In the genomic region with DNA sequence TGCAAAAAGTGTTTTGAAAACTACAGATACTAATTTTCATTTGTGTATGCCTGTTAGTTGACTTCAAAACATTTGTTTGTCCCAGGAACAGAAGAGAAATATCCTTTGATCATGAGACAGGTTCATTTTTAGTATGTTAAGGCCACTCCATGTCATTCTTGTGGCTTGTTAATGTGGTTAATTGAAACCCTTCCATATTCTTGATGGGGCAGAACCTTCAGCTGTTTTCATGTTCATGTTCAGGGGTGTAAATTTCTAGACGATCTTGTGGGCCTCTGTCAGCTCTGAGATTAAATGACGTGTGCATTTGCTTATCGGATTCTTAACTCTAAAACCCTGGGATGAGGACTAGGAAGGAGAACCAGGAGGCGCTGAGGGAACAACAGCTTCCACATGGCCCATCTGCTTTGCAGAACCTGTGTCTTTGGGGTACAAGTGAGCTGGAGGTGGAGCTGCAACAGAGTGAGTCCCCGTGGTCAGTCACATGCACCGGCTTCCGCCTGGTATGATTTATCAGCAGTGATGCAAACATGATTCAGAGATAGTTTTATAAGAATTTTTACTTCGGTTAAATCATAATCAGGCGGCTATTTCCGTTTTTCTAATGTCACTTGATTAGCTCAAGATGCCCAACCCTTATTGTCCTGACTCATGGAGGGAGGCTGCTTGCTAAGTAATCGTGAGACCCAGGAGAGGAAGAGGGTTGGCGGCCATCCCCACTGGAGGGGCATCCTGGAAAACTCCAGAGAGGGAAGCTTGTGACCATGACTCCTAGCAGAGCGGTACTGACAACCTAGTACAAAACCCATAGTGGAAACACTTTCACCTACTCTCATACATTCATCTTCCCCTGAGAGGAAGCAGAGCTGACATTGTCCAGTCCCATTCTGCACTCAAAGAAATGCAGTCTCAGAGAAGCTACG, we compare ENCODE assay signal across 9 cellular contexts.
DNase-seq lines count a peak whose midpoint lies in the region; ATAC-seq, FAIRE-seq and TF ChIP-seq lines count a peak whose summit lies in the region.
"Had no signal": no experiment of that assay in that cellular context is flagged by ENCODE, and none has a peak within 500 bp of the region (broad histone marks: within the 10 kb centered on the region; RNA-seq: fewer than 3 reads in every experiment).

No MANE protein-coding gene starts in this region.

- H2AFZ ChIP-seq in PC-3 (ENCODE audit: low read length), result no peak overlapping the region
- H2AFZ ChIP-seq in endothelial cell of umbilical vein (ENCODE audit: low read depth, low read length), result no peak overlapping the region

- peak overlapping the region in 1 of 10 donors; percentile 8 for H3K4me3 Mint-ChIP-seq in naive thymus-derived CD4-positive, alpha-beta T cell
- H3K4me3 Mint-ChIP-seq: CD8-positive, alpha-beta memory T cell had no signal

- peaks cover 0 to 44% (median 0%) of the 10 kb centered on the region in 5 donors for H3K36me3 Mint-ChIP-seq in naive thymus-derived CD4-positive, alpha-beta T cell
- H3K36me3 Mint-ChIP-seq: CD8-positive, alpha-beta memory T cell had no signal

- peaks cover 23% of the 10 kb centered on the region for H4K20me1 ChIP-seq in PC-3 (ENCODE audit: low read length)
- peaks cover 6% of the 10 kb centered on the region for H4K20me1 ChIP-seq in endothelial cell of umbilical vein (replicated peaks; ENCODE audit: control insufficient read depth, extremely low read depth, insufficient read depth, low read length)

- no peak overlapping the region for H3K27ac Mint-ChIP-seq in naive thymus-derived CD4-positive, alpha-beta T cell

- H3K27me3 ChIP-seq in PC-3 (ENCODE audit: low read length), result no peaks in the 10 kb centered on the region
- no peaks in the 10 kb centered on the region for H3K27me3 ChIP-seq in endothelial cell of umbilical vein (ENCODE audit: control insufficient read depth in 2 of 2, insufficient read depth in 2 of 2, low read length in 2 of 2)
- H3K27me3 ChIP-seq in naive thymus-derived CD4-positive, alpha-beta T cell (ENCODE audit: control insufficient read depth in 2 of 2, insufficient read depth in 2 of 2, low read length in 2 of 2), result no peaks in the 10 kb centered on the region

- H3K9ac ChIP-seq in PC-3 (ENCODE audit: low read length) (0 out of 2 replicates have a peak overlapping the region, but pooled peaks have one; percentile 43), endothelial cell of umbilical vein (replicated peaks; ENCODE audit: extremely low read depth, insufficient read depth, low read length) (peak overlapping the region; percentile 53)

- CTCF ChIA-PET in PC-3 (lab: Charles Lee), result interaction anchor here (0.7 kb wide), 1 partner anchor 12 kb away, joined by 3 read pairs; no protein-coding TSS in a partner anchor
- CTCF ChIA-PET in endothelial cell of umbilical vein (lab: Charles Lee), result interaction anchor here (0.8 to 3.0 kb wide), 19 partner anchors 9 to 166 kb away, joined by 3 to 19 read pairs (median 5); no protein-coding TSS in a partner anchor
- CTCF ChIA-PET in naive thymus-derived CD4-positive, alpha-beta T cell (lab: Charles Lee), result no interaction called here

- H3K9me2 ChIP-seq in PC-3 (replicated peaks; ENCODE audit: low read length), result no peaks in the 10 kb centered on the region

- FAIRE-seq in endothelial cell of umbilical vein (lab: Jason Lieb, UNC), result peak; percentile 89

- no peaks in the 10 kb centered on the region for H3F3A ChIP-seq in PC-3 (ENCODE audit: low read length, unreplicated experiment)

- intact Hi-C loops in PC-3 (cut with micrococcal nuclease) (loop anchor here (5.0 kb wide), 1 partner anchor 73 kb away; no protein-coding TSS in a partner anchor), endothelial cell of umbilical vein (cut with micrococcal nuclease) (loop anchor here (1.0 to 10.0 kb wide), 3 partner anchors 20 to 185 kb away; a partner anchor contains a TSS)
- intact Hi-C loops in naive thymus-derived CD4-positive, alpha-beta T cell (cut with micrococcal nuclease), result no loop called here

- H3K4me3 ChIP-seq in PC-3 (ENCODE audit: low read length) (no peak overlapping the region; the same call in 1 of the 2 replicates), endothelial cell of umbilical vein (replicated peaks in 1 of 3; ENCODE audit: insufficient read depth in 1 of 3, low read depth in 1 of 3, low read length in 3 of 3) (no peak overlapping the region)
- H3K4me3 ChIP-seq in naive thymus-derived CD4-positive, alpha-beta T cell (ENCODE audit: low read length), result no peak overlapping the region

- H3K27ac ChIP-seq in PC-3 (ENCODE audit: low read length) (peak overlapping the region; percentile 85), endothelial cell of umbilical vein (ENCODE audit: insufficient read depth, low read depth, low read length) (peak overlapping the region; percentile 91)
- no peak overlapping the region for H3K27ac ChIP-seq in naive thymus-derived CD4-positive, alpha-beta T cell (ENCODE audit: low read depth, low read length)

- H3K79me2 ChIP-seq in PC-3 (ENCODE audit: low read length), result peaks cover 95% of the 10 kb centered on the region
- H3K79me2 ChIP-seq in endothelial cell of umbilical vein (ENCODE audit: control insufficient read depth, insufficient read depth, low read length), result peaks cover 92% of the 10 kb centered on the region

- H3K9me1 ChIP-seq in endothelial cell of umbilical vein (replicated peaks; ENCODE audit: control insufficient read depth, extremely low read depth, insufficient read depth, low read length), result no peaks in the 10 kb centered on the region

- peaks cover 0 to 2% (median 0%) of the 10 kb centered on the region in 11 donors for H3K9me3 Mint-ChIP-seq in naive thymus-derived CD4-positive, alpha-beta T cell
- H3K9me3 Mint-ChIP-seq: CD8-positive, alpha-beta memory T cell had no signal

- H3K4me1 ChIP-seq in PC-3 (ENCODE audit: insufficient read depth, low read length), result peaks cover 22% of the 10 kb centered on the region
- H3K4me1 ChIP-seq in endothelial cell of umbilical vein (ENCODE audit: control insufficient read depth, extremely low read depth, insufficient read depth, low read length), result peaks cover 70% of the 10 kb centered on the region
- H3K4me1 ChIP-seq in naive thymus-derived CD4-positive, alpha-beta T cell (ENCODE audit: control insufficient read depth in 2 of 2, insufficient read depth in 2 of 2, low read length in 2 of 2), result no peaks in the 10 kb centered on the region

- POLR2A ChIA-PET in PC-3 (lab: Charles Lee; ENCODE audit: unreplicated experiment), result interaction anchor here (0.5 to 0.8 kb wide), 2 partner anchors 115 to 158 kb away, joined by 3 to 5 read pairs; no protein-coding TSS in a partner anchor
- POLR2A ChIA-PET in endothelial cell of umbilical vein (lab: Charles Lee), result interaction anchor here (0.8 to 2.0 kb wide), 5 partner anchors 18 to 187 kb away, joined by 3 to 6 read pairs (median 4); a partner anchor contains a TSS
- POLR2A ChIA-PET in naive thymus-derived CD4-positive, alpha-beta T cell (lab: Charles Lee), result interaction anchor here (1.0 kb wide), 1 partner anchor 9 kb away, joined by 3 read pairs; no protein-coding TSS in a partner anchor

- H3K4me1 Mint-ChIP-seq in naive thymus-derived CD4-positive, alpha-beta T cell, result peaks cover 0 to 68% (median 13%) of the 10 kb centered on the region in 7 donors
- H3K4me1 Mint-ChIP-seq: CD8-positive, alpha-beta memory T cell had no signal

- peak; percentile 82 for ATAC-seq in PC-3
- ATAC-seq in naive thymus-derived CD4-positive, alpha-beta T cell, result peak; percentile 80
- ATAC-seq in GM21619 (IDR thresholded peaks at IDR 0.05; ENCODE audit: unreplicated experiment), result no peak
- no peak for ATAC-seq in GM21825 (IDR thresholded peaks at IDR 0.05; ENCODE audit: unreplicated experiment)
- no peak for ATAC-seq in GM18511 (IDR thresholded peaks at IDR 0.05; ENCODE audit: unreplicated experiment)

- H3K9me3 ChIP-seq in PC-3 (ENCODE audit: low read length), result no peaks in the 10 kb centered on the region
- no peaks in the 10 kb centered on the region for H3K9me3 ChIP-seq in endothelial cell of umbilical vein (replicated peaks; ENCODE audit: control insufficient read depth, insufficient read depth, low read length)
- no peaks in the 10 kb centered on the region for H3K9me3 ChIP-seq in naive thymus-derived CD4-positive, alpha-beta T cell (ENCODE audit: control insufficient read depth in 2 of 3, low read length in 3 of 3)

- dilution Hi-C loops in endothelial cell of umbilical vein (cut with MboI; ENCODE audit: extremely low pct_ligation_motif_present, low sequenced_read_pairs), result loop anchor here (10.0 kb wide), 1 partner anchor 165 kb away; no protein-coding TSS in a partner anchor

- peak; percentile 17 for DNase-seq in AG08396 (ENCODE audit: low spot score)
- peak; percentile 84 for DNase-seq in PC-3
- peak; percentile 93 for DNase-seq in endothelial cell of umbilical vein (ENCODE audit: low read depth, low spot score)
- no peak for DNase-seq in naive thymus-derived CD4-positive, alpha-beta T cell
- DNase-seq in activated T-cell treated with anti-CD3 and anti-CD28 coated beads, Interleukin-2, amount 50 U/mL, for 48 hours, result no peak
- DNase-seq: CD8-positive, alpha-beta memory T cell had no signal

- peak overlapping the region; percentile 76 for H3K4me2 ChIP-seq in PC-3 (ENCODE audit: low read length)
- peak overlapping the region; percentile 63 for H3K4me2 ChIP-seq in endothelial cell of umbilical vein (ENCODE audit: insufficient read depth, low read length)

- BruUV-seq in PC-3 (replicated peaks; lab: Mats Ljungman, UMichigan) (TSS peak; percentile 86), endothelial cell of umbilical vein (replicated peaks; lab: Mats Ljungman, UMichigan) (TSS peak; percentile 90)

- H3K36me3 ChIP-seq in PC-3 (ENCODE audit: low read depth, low read length) (no peaks in the 10 kb centered on the region), endothelial cell of umbilical vein (ENCODE audit: control insufficient read depth in 2 of 2, extremely low read depth in 1 of 2, insufficient read depth in 2 of 2, low read length in 2 of 2) (peaks cover 3 to 4% of the 10 kb centered on the region in 2 experiments)
- no peaks in the 10 kb centered on the region for H3K36me3 ChIP-seq in naive thymus-derived CD4-positive, alpha-beta T cell (ENCODE audit: control insufficient read depth in 2 of 3, insufficient read depth in 3 of 3, low read length in 3 of 3)

- H3K27me3 Mint-ChIP-seq in naive thymus-derived CD4-positive, alpha-beta T cell, result peaks cover 0 to 5% (median 0%) of the 10 kb centered on the region in 5 donors
- H3K27me3 Mint-ChIP-seq: CD8-positive, alpha-beta memory T cell had no signal

- no peak for TF ChIP-seq POLR2A in endothelial cell of umbilical vein (IDR thresholded peaks at IDR 0.05; ENCODE audit: low read depth, low read length)

- TF ChIP-seq CTCF in PC-3 (conservative IDR thresholded peaks at IDR 0.05; ENCODE audit: low read depth, low read length), result no peak
- no peak for TF ChIP-seq CTCF in endothelial cell of umbilical vein (IDR thresholded peaks at IDR 0.05; ENCODE audit: extremely low read depth in 1 of 2, insufficient read depth in 1 of 2, low read depth in 1 of 2, low read length in 2 of 2)

TF ChIP-seq in endothelial cell of umbilical vein, 7 proteins besides CTCF, POLR2A, EP300 and RAD21 (continues in another document):
- TF ChIP-seq JUN (IDR thresholded peaks at IDR 0.05; ENCODE audit: borderline replicate concordance, insufficient read depth, insufficient read length, low read depth), result peak; percentile 60
- TF ChIP-seq, protein P1, sequence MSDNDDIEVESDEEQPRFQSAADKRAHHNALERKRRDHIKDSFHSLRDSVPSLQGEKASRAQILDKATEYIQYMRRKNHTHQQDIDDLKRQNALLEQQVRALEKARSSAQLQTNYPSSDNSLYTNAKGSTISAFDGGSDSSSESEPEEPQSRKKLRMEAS (IDR thresholded peaks at IDR 0.05; ENCODE audit: insufficient read depth, insufficient read length), result peak; percentile 35

Comparison
In these comparisons a context has a peak if more than half of its experiments do, and no peak if none do; other contexts are left out.
1. DNase-seq: peak in AG08396 (single experiment), PC-3 (single experiment) and endothelial cell of umbilical vein (single experiment); none in naive thymus-derived CD4-positive, alpha-beta T cell (0 of 9) and activated T-cell treated with anti-CD3 and anti-CD28 coated beads, Interleukin-2, amount 50 U/mL, for 48 hours (0 of 2).
2. ATAC-seq: peak in PC-3 (single experiment) and naive thymus-derived CD4-positive, alpha-beta T cell (single experiment); none in GM21619 (single experiment), GM21825 (single experiment) and GM18511 (single experiment).
3. intact Hi-C loops: an anchor here in PC-3 (5.0 kb wide) and endothelial cell of umbilical vein (1.0 to 10.0 kb wide); none called in naive thymus-derived CD4-positive, alpha-beta T cell.